ENCODE assay signal across 20 cellular contexts in the genomic region with DNA sequence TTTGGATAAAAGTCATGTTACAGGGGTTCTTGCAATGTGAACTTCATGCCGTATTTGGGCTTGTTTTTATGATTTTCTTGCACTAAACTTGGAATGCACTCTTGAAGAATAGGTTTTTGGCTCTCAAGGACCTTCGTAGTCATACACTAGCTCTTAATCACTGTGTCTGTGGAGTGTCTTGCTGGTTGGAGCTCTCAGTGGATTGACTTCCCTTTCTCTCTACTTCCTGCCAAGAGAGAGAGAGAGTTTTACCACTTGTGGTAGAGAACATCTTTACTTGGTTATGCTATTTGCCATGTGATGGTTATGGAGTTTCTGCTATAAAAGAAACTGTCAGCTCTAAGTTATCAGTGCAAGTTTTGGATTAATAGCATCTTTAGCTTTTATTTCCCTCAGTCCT.
"Had no signal": no experiment of that assay in that cellular context is flagged by ENCODE, and none has a peak within 500 bp of the region (broad histone marks: within the 10 kb centered on the region; RNA-seq: fewer than 3 reads in every experiment).

No MANE protein-coding gene starts in this region.

- H3K27me3 ChIP-seq: body of pancreas, colonic mucosa, right atrium auricular region had no signal

- ATAC-seq: activated T-cell treated with anti-CD3 and anti-CD28 coated beads, Interleukin-2, amount 50 U/mL, for 4 hours; body of pancreas; esophagus mucosa; natural killer cell treated with Interleukin-12 subunit alpha and Interleukin-12 subunit beta and Interleukin-15 and Interleukin-18, amount 100 ng/mL, for 72 hours; WTC11 had no signal

- H3K4me1 ChIP-seq: body of pancreas, colonic mucosa, right atrium auricular region had no signal

- H3K9me3 ChIP-seq: body of pancreas, colonic mucosa, right atrium auricular region had no signal

- FAIRE-seq: TTC549 had no signal

- H3K27ac ChIP-seq: body of pancreas, colonic mucosa, right atrium auricular region, skin epidermis had no signal

- DNase-seq: activated CD4-positive, alpha-beta memory T cell treated with anti-CD3 and anti-CD28 coated beads, Interleukin-2, amount 10 ng/mL, durations not matched to agents 7 days and 5 days; activated CD4-positive, alpha-beta T cell treated with anti-CD3 and anti-CD28 coated beads for 4 hours; activated effector memory CD4-positive, alpha-beta T cell treated with Interleukin-2 at 50 U/mL for 16 hours; activated T-cell treated with anti-CD3 and anti-CD28 coated beads, Interleukin-2, amount 50 U/mL, for 4 hours; body of pancreas; caudate nucleus; colonic mucosa; foreskin melanocyte; mesendoderm; nucleus accumbens; stimulated activated CD4-positive, alpha-beta T cell treated with anti-CD3 and anti-CD28 coated beads, Interleukin-15, amount 100 ng/mL, for 24 hours; stimulated activated CD4-positive, alpha-beta T cell treated with anti-CD3 and anti-CD28 coated beads, Interleukin-4, amount 100 ng/mL, for 4 hours; stimulated activated CD8-positive, alpha-beta memory T cell treated with anti-CD3 and anti-CD28 coated beads, Interleukin-4, amount 100 ng/mL, for 48 hours; stimulated activated naive CD4-positive, alpha-beta T cell treated with Interleukin-2 at 50 U/mL for 16 hours had no signal

- H3K36me3 ChIP-seq: colonic mucosa, right atrium auricular region had no signal

- H3K4me3 ChIP-seq: body of pancreas, colonic mucosa, right atrium auricular region, skin epidermis had no signal
